1 cellular context compared by ENCODE assay signal in the genomic region with DNA sequence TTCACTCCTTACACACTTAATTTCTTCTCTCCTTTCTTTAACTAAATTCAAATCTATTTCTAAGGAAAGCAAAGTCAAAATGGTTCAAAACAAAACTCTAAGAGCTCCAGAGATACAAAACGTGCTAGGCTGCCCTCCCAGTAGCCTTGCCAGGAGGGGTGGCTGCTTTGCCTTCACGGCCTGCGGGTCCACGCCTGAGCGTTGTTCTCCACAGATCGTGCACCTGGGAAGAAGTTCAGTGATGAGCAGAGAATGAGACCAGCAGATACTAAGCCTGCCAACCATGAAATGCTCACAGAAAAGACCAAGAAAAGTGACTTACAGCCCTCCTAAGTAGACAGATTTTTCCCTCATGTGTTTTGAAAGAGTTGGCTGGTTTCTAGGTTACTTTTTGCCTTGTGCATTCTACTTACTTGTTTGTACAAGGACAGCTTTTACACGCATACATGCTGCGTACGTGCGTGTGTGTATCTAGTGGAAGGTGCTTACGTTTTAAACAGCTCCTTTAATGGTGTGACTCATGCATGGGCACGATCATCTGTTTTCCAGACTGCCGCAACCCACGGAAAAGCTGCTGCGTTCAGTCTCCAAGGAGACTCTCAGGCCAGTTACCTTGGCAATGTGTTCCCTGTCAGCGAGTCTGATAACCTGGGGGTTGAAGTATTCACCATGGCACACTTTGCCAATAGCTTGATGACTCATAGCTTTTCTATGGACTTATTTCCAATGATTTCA.
TF ChIP-seq lines count a peak whose summit lies in the region.

No MANE protein-coding gene starts in this region.

TF ChIP-seq in IMR-90, 13 proteins besides CTCF, POLR2A, EP300 and RAD21:
- no peak for TF ChIP-seq CHD1 (IDR thresholded peaks at IDR 0.05; ENCODE audit: low read depth, low read length)
- no peak for TF ChIP-seq MAFK (IDR thresholded peaks at IDR 0.05; ENCODE audit: low read depth, low read length)
- no peak for TF ChIP-seq NFE2L2 (IDR thresholded peaks at IDR 0.05; ENCODE audit: low read depth, low read length)
- TF ChIP-seq MAZ (IDR thresholded peaks at IDR 0.05; ENCODE audit: borderline replicate concordance, low read depth, low read length) = no peak
- TF ChIP-seq SMC3 (IDR thresholded peaks at IDR 0.05; ENCODE audit: low read depth, low read length) = no peak
- TF ChIP-seq CEBPB (IDR thresholded peaks at IDR 0.05; ENCODE audit: low read depth, low read length) = no peak
- TF ChIP-seq FOS (IDR thresholded peaks at IDR 0.05; ENCODE audit: low read depth, low read length) = no peak
- TF ChIP-seq RFX5 (IDR thresholded peaks at IDR 0.05; ENCODE audit: low read depth, low read length) = no peak
- no peak for TF ChIP-seq RCOR1 (IDR thresholded peaks at IDR 0.05; ENCODE audit: insufficient replicate concordance, low read length)
- no peak for TF ChIP-seq MXI1 (IDR thresholded peaks at IDR 0.05; ENCODE audit: borderline replicate concordance, low read depth, low read length)
- TF ChIP-seq, protein P1, sequence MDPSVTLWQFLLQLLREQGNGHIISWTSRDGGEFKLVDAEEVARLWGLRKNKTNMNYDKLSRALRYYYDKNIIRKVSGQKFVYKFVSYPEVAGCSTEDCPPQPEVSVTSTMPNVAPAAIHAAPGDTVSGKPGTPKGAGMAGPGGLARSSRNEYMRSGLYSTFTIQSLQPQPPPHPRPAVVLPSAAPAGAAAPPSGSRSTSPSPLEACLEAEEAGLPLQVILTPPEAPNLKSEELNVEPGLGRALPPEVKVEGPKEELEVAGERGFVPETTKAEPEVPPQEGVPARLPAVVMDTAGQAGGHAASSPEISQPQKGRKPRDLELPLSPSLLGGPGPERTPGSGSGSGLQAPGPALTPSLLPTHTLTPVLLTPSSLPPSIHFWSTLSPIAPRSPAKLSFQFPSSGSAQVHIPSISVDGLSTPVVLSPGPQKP (IDR thresholded peaks at IDR 0.05; ENCODE audit: borderline replicate concordance, low read depth, low read length) = no peak
- TF ChIP-seq USF2 (IDR thresholded peaks at IDR 0.05; ENCODE audit: low read depth, low read length) = no peak
- no peak for TF ChIP-seq BHLHE40 (IDR thresholded peaks at IDR 0.05; ENCODE audit: low read depth, low read length)
